In the genomic region with DNA sequence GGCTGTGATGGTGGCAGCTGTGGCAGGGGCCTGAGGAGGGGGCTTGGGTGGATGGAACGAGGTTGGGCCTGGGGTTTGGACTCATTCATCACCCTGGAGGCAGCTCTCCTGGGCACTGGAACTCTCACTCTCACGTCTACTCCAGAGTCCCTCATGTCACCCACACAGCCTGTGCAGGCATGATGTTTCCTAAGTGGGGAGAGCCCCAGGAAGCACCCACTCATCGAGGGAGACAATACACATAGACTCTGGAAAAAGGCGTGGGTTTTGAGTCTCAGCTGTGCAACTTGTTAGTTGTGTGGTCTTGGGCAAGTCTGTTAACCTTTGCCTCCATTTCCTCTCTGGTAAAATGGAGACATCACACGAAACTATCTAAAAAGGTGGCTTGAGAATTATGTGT, we compare ENCODE assay signal across 21 cellular contexts. TPM values are rescaled to one million over a fixed set of nuclear protein-coding genes. Genes with fewer than 3 reads are reported as not detected.
DNase-seq lines count a peak whose midpoint lies in the region; ATAC-seq and TF ChIP-seq lines count a peak whose summit lies in the region.
"Had no signal": no experiment of that assay in that cellular context is flagged by ENCODE, and none has a peak within 500 bp of the region (broad histone marks: within the 10 kb centered on the region; RNA-seq: fewer than 3 reads in every experiment).

No MANE protein-coding gene starts in this region.

- no peak for TF ChIP-seq CTCF in HEK293 (tag by site-specific recombination; IDR thresholded peaks at IDR 0.05)

- no peaks in the 10 kb centered on the region for H3K9me3 ChIP-seq in HEK293 (ENCODE audit: control insufficient read depth, insufficient read depth, low read depth, low read length)
- H3K9me3 ChIP-seq: tibial artery had no signal

- CTCF ChIA-PET in HEK293 (lab: Yijun Ruan, JAX) = interaction anchor here (0.6 to 4.5 kb wide), 4 partner anchors 8 to 59 kb away, joined by 4 to 30 read pairs (median 7); no protein-coding TSS in a partner anchor

- peak; percentile 68 to 85 for ATAC-seq in activated naive CD4-positive, alpha-beta T cell treated with anti-CD3 and anti-CD28 coated beads, Interleukin-2, amount 50 U/mL, for 72 hours
- ATAC-seq: activated CD8-positive, alpha-beta memory T cell treated with anti-CD3 and anti-CD28 coated beads, Interleukin-2, amount 10 ng/mL, durations not matched to agents 7 days and 5 days; HepG2; PC-3; right cardiac atrium had no signal

- no peaks in the 10 kb centered on the region for H3K36me3 Mint-ChIP-seq in activated naive CD4-positive, alpha-beta T cell treated with anti-CD3 and anti-CD28 coated beads, Interleukin-2, amount 50 U/mL, for 72 hours
- H3K36me3 Mint-ChIP-seq: activated CD8-positive, alpha-beta memory T cell treated with anti-CD3 and anti-CD28 coated beads, Interleukin-2, amount 10 ng/mL, durations not matched to agents 7 days and 5 days had no signal

- peak overlapping the region; percentile 63 to 88 for H3K27ac Mint-ChIP-seq in activated naive CD4-positive, alpha-beta T cell treated with anti-CD3 and anti-CD28 coated beads, Interleukin-2, amount 50 U/mL, for 72 hours
- H3K27ac Mint-ChIP-seq: activated CD8-positive, alpha-beta memory T cell treated with anti-CD3 and anti-CD28 coated beads, Interleukin-2, amount 10 ng/mL, durations not matched to agents 7 days and 5 days; H9 had no signal

- POLR2A ChIA-PET in HEK293 (lab: Yijun Ruan, JAX) = interaction anchor here (0.6 kb wide), 1 partner anchor 55 kb away, joined by 3 read pairs; no protein-coding TSS in a partner anchor

- H3K36me3 ChIP-seq in HEK293 (ENCODE audit: control insufficient read depth in 2 of 2, insufficient read depth in 1 of 2, low read length in 2 of 2) = no peaks in the 10 kb centered on the region
- H3K36me3 ChIP-seq: tibial artery had no signal

- H3K27ac ChIP-seq in HEK293 (ENCODE audit: extremely low read depth, low read depth, low read length) = no peak overlapping the region
- H3K27ac ChIP-seq: tibial artery had no signal

- H3K4me1 ChIP-seq in HEK293 (ENCODE audit: control insufficient read depth, insufficient read depth, low read length) = peaks cover 17% of the 10 kb centered on the region
- H3K4me1 ChIP-seq: tibial artery had no signal

- H3K4me3 ChIP-seq in HEK293 (ENCODE audit: low read depth, low read length) = no peak overlapping the region
- H3K4me3 ChIP-seq: tibial artery had no signal

- DNase-seq in activated CD4-positive, alpha-beta T cell treated with anti-CD3 and anti-CD28 coated beads for 48 hours = peak; percentile 68
- DNase-seq in activated naive CD4-positive, alpha-beta T cell treated with anti-CD3 and anti-CD28 coated beads, Interleukin-2, amount 50 U/mL, for 72 hours (ENCODE audit: low spot score in 2 of 2) = peak; percentile 36 to 68
- DNase-seq in stimulated activated CD4-positive, alpha-beta T cell treated with anti-CD3 and anti-CD28 coated beads, Interleukin-4, amount 100 ng/mL, for 1 hour = peak; percentile 28
- DNase-seq in HT-29 (ENCODE audit: low spot score) = no peak
- no peak for DNase-seq in islet precursor cell
- DNase-seq in NCI-H1048 (lab: John Stamatoyannopoulos, UW) = no peak
- DNase-seq: activated CD8-positive, alpha-beta memory T cell treated with anti-CD3 and anti-CD28 coated beads, Interleukin-2, amount 10 ng/mL, durations not matched to agents 7 days and 5 days; amygdala; DMS79; erythroblast; foreskin melanocyte; H9; kidney glomerular epithelial cell; NCI-H748 treated with DMSO at 0.1 percent for 48 hours; PC-3; right cardiac atrium; SIG-M5; tibial artery had no signal

- no peaks in the 10 kb centered on the region for H3K9me3 Mint-ChIP-seq in activated naive CD4-positive, alpha-beta T cell treated with anti-CD3 and anti-CD28 coated beads, Interleukin-2, amount 50 U/mL, for 72 hours
- H3K9me3 Mint-ChIP-seq: H9 had no signal

TF ChIP-seq in HEK293, 187 proteins besides CTCF, POLR2A, EP300 and RAD21:
- TF ChIP-seq ZFHX2 (tag by site-specific recombination; conservative IDR thresholded peaks at IDR 0.05) (peak; percentile 79), EGR2 (tag by site-specific recombination; IDR thresholded peaks at IDR 0.05; ENCODE audit: low read depth) (peak; percentile 80)
- TF ChIP-seq, protein P1, sequence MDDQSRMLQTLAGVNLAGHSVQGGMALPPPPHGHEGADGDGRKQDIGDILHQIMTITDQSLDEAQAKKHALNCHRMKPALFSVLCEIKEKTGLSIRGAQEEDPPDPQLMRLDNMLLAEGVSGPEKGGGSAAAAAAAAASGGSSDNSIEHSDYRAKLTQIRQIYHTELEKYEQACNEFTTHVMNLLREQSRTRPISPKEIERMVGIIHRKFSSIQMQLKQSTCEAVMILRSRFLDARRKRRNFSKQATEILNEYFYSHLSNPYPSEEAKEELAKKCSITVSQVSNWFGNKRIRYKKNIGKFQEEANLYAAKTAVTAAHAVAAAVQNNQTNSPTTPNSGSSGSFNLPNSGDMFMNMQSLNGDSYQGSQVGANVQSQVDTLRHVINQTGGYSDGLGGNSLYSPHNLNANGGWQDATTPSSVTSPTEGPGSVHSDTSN (CRISPR knock-in tag; IDR thresholded peaks at IDR 0.05) = no peak
- TF ChIP-seq, protein P2, sequence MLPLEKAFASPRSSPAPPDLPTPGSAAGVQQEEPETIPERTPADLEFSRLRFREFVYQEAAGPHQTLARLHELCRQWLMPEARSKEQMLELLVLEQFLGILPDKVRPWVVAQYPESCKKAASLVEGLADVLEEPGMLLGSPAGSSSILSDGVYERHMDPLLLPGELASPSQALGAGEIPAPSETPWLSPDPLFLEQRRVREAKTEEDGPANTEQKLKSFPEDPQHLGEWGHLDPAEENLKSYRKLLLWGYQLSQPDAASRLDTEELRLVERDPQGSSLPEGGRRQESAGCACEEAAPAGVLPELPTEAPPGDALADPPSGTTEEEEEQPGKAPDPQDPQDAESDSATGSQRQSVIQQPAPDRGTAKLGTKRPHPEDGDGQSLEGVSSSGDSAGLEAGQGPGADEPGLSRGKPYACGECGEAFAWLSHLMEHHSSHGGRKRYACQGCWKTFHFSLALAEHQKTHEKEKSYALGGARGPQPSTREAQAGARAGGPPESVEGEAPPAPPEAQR (tag by site-specific recombination; IDR thresholded peaks at IDR 0.05) = no peak

RNA-seq across cellular contexts. Expression of gene RBM20, which starts 25.9 kb away (rescaled TPM):
- under 1 TPM; 0.06 to 0.20 TPM for total RNA-seq in activated naive CD4-positive, alpha-beta T cell treated with anti-CD3 and anti-CD28 coated beads, Interleukin-2, amount 50 U/mL, for 72 hours
- total RNA-seq in HT-29 (2014; rRNA removed; shearing (Covaris generic)) = 0.13 TPM in 1 of 2 replicates, not detected in the other
- total RNA-seq: osteoblast had no signal

RNA-seq across cellular contexts. Expression of gene SMC3, which starts 50.7 kb away (rescaled TPM):
- 100 to 1,000 TPM in 1 of 2 donors, 10 to 100 TPM in 1; 70.7 to 110 TPM for total RNA-seq in activated naive CD4-positive, alpha-beta T cell treated with anti-CD3 and anti-CD28 coated beads, Interleukin-2, amount 50 U/mL, for 72 hours
- 13.0 and 13.8 TPM in 2 replicates for total RNA-seq in HT-29 (2014; rRNA removed; shearing (Covaris generic))

Comparison
In these comparisons a context has a peak if more than half of its experiments do, and no peak if none do; other contexts are left out.
1. DNase-seq: peak in activated CD4-positive, alpha-beta T cell treated with anti-CD3 and anti-CD28 coated beads for 48 hours (single experiment), activated naive CD4-positive, alpha-beta T cell treated with anti-CD3 and anti-CD28 coated beads, Interleukin-2, amount 50 U/mL, for 72 hours (2 of 2) and stimulated activated CD4-positive, alpha-beta T cell treated with anti-CD3 and anti-CD28 coated beads, Interleukin-4, amount 100 ng/mL, for 1 hour (single experiment); none in HT-29 (single experiment), islet precursor cell (single experiment) and NCI-H1048 (single experiment).